In genomic region chr6:125124250-125124777, GRCh38 we compare ENCODE assay signal across 1 cellular context.
TF ChIP-seq lines count a peak whose summit lies in the region.

No MANE protein-coding gene starts in this region.

TF ChIP-seq in A549, 52 proteins besides CTCF, POLR2A, EP300 and RAD21 (continued from another document):
- TF ChIP-seq REST (IDR thresholded peaks at IDR 0.05) (no peak), ZSCAN20 (CRISPR knock-in tag; IDR thresholded peaks at IDR 0.05) (no peak), FOSL2 (IDR thresholded peaks at IDR 0.05) (no peak), FOSL2 (CRISPR knock-in tag; IDR thresholded peaks at IDR 0.05) (peak; percentile 49; the same call in 1 of the 2 replicates), MAFK (IDR thresholded peaks at IDR 0.05; ENCODE audit: partially characterized antibody) (peak; percentile 78), NFE2L2 (conservative IDR thresholded peaks at IDR 0.05; ENCODE audit: low read length) (peak; percentile 52; the same call in 1 of the 2 replicates), GATA3 (IDR thresholded peaks at IDR 0.05; ENCODE audit: borderline replicate concordance) (no peak), CBX8 (IDR thresholded peaks at IDR 0.05) (no peak), EHF (CRISPR knock-in tag; IDR thresholded peaks at IDR 0.05) (no peak), RFX5 (IDR thresholded peaks at IDR 0.05) (no peak), CEBPB (IDR thresholded peaks at IDR 0.05) (no peak), USF2 (IDR thresholded peaks at IDR 0.05) (no peak), ESRRA (IDR thresholded peaks at IDR 0.05; ENCODE audit: borderline replicate concordance, low read length) (no peak), FOSB (CRISPR knock-in tag; IDR thresholded peaks at IDR 0.05) (no peak)
